Comparison of ENCODE assay signal across 18 cellular contexts in the genomic region with DNA sequence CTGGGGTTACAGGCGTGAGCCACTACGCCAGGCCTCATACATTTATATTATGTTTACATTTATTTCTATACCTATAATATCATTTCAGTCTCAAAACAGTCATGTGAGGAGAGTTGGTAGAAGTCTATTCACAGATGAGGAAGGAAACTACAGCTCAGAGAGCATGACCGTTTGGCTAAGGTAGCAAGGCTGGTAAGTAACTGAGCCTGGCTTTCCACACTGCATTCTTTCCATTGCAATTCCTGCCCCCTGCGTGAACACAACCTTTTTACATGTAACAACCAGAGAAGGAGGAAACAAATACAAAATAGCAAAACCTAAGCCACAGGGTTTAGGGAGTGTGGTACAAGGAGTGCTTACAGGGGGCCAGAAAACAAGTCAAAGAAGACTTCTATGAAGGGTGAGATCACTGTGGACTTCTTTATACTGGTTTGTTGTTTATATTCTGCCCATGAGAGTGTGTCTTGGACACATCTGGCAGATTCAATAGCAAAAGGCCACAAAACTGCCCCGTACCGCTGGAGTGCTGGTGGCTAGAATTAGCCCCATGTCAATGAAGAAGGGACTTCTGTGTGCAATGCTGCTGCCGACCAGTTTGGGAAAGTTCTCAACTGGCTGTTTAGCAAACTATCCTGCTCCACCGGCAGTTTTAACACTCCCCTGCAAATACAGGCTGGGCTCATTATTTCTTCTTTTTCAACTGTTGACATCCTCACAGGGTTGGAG. TPM values are rescaled to one million over a fixed set of nuclear protein-coding genes. Genes with fewer than 3 reads are reported as not detected.
DNase-seq lines count a peak whose midpoint lies in the region; ATAC-seq and TF ChIP-seq lines count a peak whose summit lies in the region.
"Had no signal": no experiment of that assay in that cellular context is flagged by ENCODE, and none has a peak within 500 bp of the region (broad histone marks: within the 10 kb centered on the region; RNA-seq: fewer than 3 reads in every experiment).

No MANE protein-coding gene starts in this region.

- no peaks in the 10 kb centered on the region for H3K9me3 Mint-ChIP-seq in stimulated activated naive CD8-positive, alpha-beta T cell treated with anti-CD3 and anti-CD28 coated beads, Interleukin-15, Interleukin-2, amounts not matched to agents 100 ng/mL and 50 ng/mL, for 24 hours
- H3K9me3 Mint-ChIP-seq in progenitor cell of endocrine pancreas (ENCODE audit: low read depth), result peaks cover 4% of the 10 kb centered on the region
- H3K9me3 Mint-ChIP-seq: CD8-positive, alpha-beta memory T cell had no signal

- H3K27me3 Mint-ChIP-seq in stimulated activated naive CD8-positive, alpha-beta T cell treated with anti-CD3 and anti-CD28 coated beads, Interleukin-15, Interleukin-2, amounts not matched to agents 100 ng/mL and 50 ng/mL, for 24 hours, result peaks cover 6% of the 10 kb centered on the region
- peaks cover 2% of the 10 kb centered on the region for H3K27me3 Mint-ChIP-seq in progenitor cell of endocrine pancreas

- H3K27ac ChIP-seq in tibial nerve, result peak overlapping the region in 3 of 4 donors; percentile 2 to 54 (median 43)
- H3K27ac ChIP-seq: A549, HL-60 had no signal

- no peaks in the 10 kb centered on the region for H3K27me3 ChIP-seq in tibial nerve

- H3K9me3 ChIP-seq in tibial nerve, result no peaks in the 10 kb centered on the region
- H3K9me3 ChIP-seq: A549 had no signal

- H3K36me3 Mint-ChIP-seq in stimulated activated naive CD8-positive, alpha-beta T cell treated with anti-CD3 and anti-CD28 coated beads, Interleukin-15, Interleukin-2, amounts not matched to agents 100 ng/mL and 50 ng/mL, for 24 hours (ENCODE audit: low read depth), result no peaks in the 10 kb centered on the region
- H3K36me3 Mint-ChIP-seq in progenitor cell of endocrine pancreas (ENCODE audit: insufficient read depth), result no peaks in the 10 kb centered on the region

- no peak for DNase-seq in stimulated activated naive CD8-positive, alpha-beta T cell treated with anti-CD3 and anti-CD28 coated beads, Interleukin-15, Interleukin-2, amounts not matched to agents 100 U/mL and 50 U/mL, for 24 hours
- DNase-seq in dermis microvascular lymphatic vessel endothelial cell (ENCODE audit: low read depth in 2 of 2), result peak; percentile 59 to 88
- no peak for DNase-seq in progenitor cell of endocrine pancreas (ENCODE audit: low spot score, unreplicated experiment)
- DNase-seq in tibial nerve (ENCODE audit: low spot score in 2 of 2), result no peak
- DNase-seq in activated effector memory CD4-positive, alpha-beta T cell treated with anti-CD3 and anti-CD28 coated beads, Interleukin-2, amount 50 U/mL, for 16 hours, result no peak
- DNase-seq in ureter (ENCODE audit: low spot score), result no peak
- DNase-seq: CD8-positive, alpha-beta memory T cell; cortex of kidney; EL; NCI-H1417; NK-92 treated with Interleukin-12 subunit alpha and Interleukin-12 subunit beta, amount 100 ng/mL, for 24 hours; occipital lobe; small intestine had no signal

- 49 to 51% methylated on average over 8 of the region's 8 CpGs for WGBS in tibial nerve, 2 donors

- H3K4me1 Mint-ChIP-seq in stimulated activated naive CD8-positive, alpha-beta T cell treated with anti-CD3 and anti-CD28 coated beads, Interleukin-15, Interleukin-2, amounts not matched to agents 100 ng/mL and 50 ng/mL, for 24 hours (ENCODE audit: low read depth), result peaks cover 30% of the 10 kb centered on the region
- H3K4me1 Mint-ChIP-seq in progenitor cell of endocrine pancreas (ENCODE audit: low read depth), result peaks cover 14% of the 10 kb centered on the region

- no peak for TF ChIP-seq POLR2A in tibial nerve (IDR thresholded peaks at IDR 0.05)

- no peak for ATAC-seq in stimulated activated naive CD8-positive, alpha-beta T cell treated with anti-CD3 and anti-CD28 coated beads, Interleukin-15, Interleukin-2, amounts not matched to agents 100 U/mL and 50 U/mL, for 24 hours
- ATAC-seq in GM21390 (IDR thresholded peaks at IDR 0.05; ENCODE audit: unreplicated experiment), result no peak
- ATAC-seq: A549; activated CD4-positive, CD25-positive, alpha-beta regulatory T cell treated with anti-CD3 and anti-CD28 coated beads, Interleukin-2, amount 50 U/mL, for 24 hours had no signal

- H3K4me1 ChIP-seq in tibial nerve, result peaks cover 0 to 21% (median 9%) of the 10 kb centered on the region in 4 donors
- H3K4me1 ChIP-seq: A549 had no signal

- H3K4me3 Mint-ChIP-seq in stimulated activated naive CD8-positive, alpha-beta T cell treated with anti-CD3 and anti-CD28 coated beads, Interleukin-15, Interleukin-2, amounts not matched to agents 100 ng/mL and 50 ng/mL, for 24 hours, result peak overlapping the region; percentile 11
- H3K4me3 Mint-ChIP-seq in progenitor cell of endocrine pancreas (ENCODE audit: low read depth), result no peak overlapping the region

- H3K36me3 ChIP-seq in tibial nerve, result no peaks in the 10 kb centered on the region

- no peak overlapping the region for H3K4me3 ChIP-seq in tibial nerve
- H3K4me3 ChIP-seq: A549 had no signal

- no peak for TF ChIP-seq EP300 in tibial nerve (IDR thresholded peaks at IDR 0.05)

- no peak for TF ChIP-seq CTCF in progenitor cell of endocrine pancreas (IDR thresholded peaks at IDR 0.05; ENCODE audit: unreplicated experiment)
- TF ChIP-seq CTCF in tibial nerve (IDR thresholded peaks at IDR 0.05), result no peak

- peak overlapping the region; percentile 9 for H3K27ac Mint-ChIP-seq in stimulated activated naive CD8-positive, alpha-beta T cell treated with anti-CD3 and anti-CD28 coated beads, Interleukin-15, Interleukin-2, amounts not matched to agents 100 ng/mL and 50 ng/mL, for 24 hours
- H3K27ac Mint-ChIP-seq in progenitor cell of endocrine pancreas, result peak overlapping the region; percentile 17
- H3K27ac Mint-ChIP-seq: CD8-positive, alpha-beta memory T cell had no signal

RNA-seq across cellular contexts. Expression of a gene that starts 19.0 kb away (rescaled TPM):
- total RNA-seq in dermis microvascular lymphatic vessel endothelial cell, result 14.8 and 22.9 TPM in 2 replicates
- total RNA-seq in progenitor cell of endocrine pancreas, result 54.8 and 59.9 TPM in 2 replicates
- total RNA-seq in tibial nerve, result 10 to 100 TPM; 45.2 to 56.3 (median 46.3) TPM
- 67.1 TPM for total RNA-seq in ureter

Comparison
In these comparisons a context has a peak if more than half of its experiments do, and no peak if none do; other contexts are left out.
1. DNase-seq: peak in dermis microvascular lymphatic vessel endothelial cell (2 of 2); none in stimulated activated naive CD8-positive, alpha-beta T cell treated with anti-CD3 and anti-CD28 coated beads, Interleukin-15, Interleukin-2, amounts not matched to agents 100 U/mL and 50 U/mL, for 24 hours (single experiment), progenitor cell of endocrine pancreas (single experiment), tibial nerve (0 of 2), activated effector memory CD4-positive, alpha-beta T cell treated with anti-CD3 and anti-CD28 coated beads, Interleukin-2, amount 50 U/mL, for 16 hours (single experiment) and ureter (single experiment).